Comparison of ENCODE assay signal across 22 cellular contexts in genomic region chr21:38267136-38267535, GRCh38. TPM values are rescaled to one million over a fixed set of nuclear protein-coding genes. Genes with fewer than 3 reads are reported as not detected.
DNase-seq lines count a peak whose midpoint lies in the region; ATAC-seq, FAIRE-seq and TF ChIP-seq lines count a peak whose summit lies in the region.
"Had no signal": no experiment of that assay in that cellular context is flagged by ENCODE, and none has a peak within 500 bp of the region (broad histone marks: within the 10 kb centered on the region; RNA-seq: fewer than 3 reads in every experiment).

No MANE protein-coding gene starts in this region.

- FAIRE-seq in astrocyte (lab: Jason Lieb, UNC) = peak; percentile 26

- H3K4me3 Mint-ChIP-seq in HFFc6 (peak overlapping the region; percentile 68), astrocyte (ENCODE audit: unreplicated experiment) (no peak overlapping the region)
- H3K4me3 Mint-ChIP-seq: activated CD4-positive, alpha-beta T cell treated with anti-CD3 and anti-CD28 coated beads, Interleukin-2, amount 10 ng/mL, durations not matched to agents 7 days and 5 days; activated naive CD4-positive, alpha-beta T cell treated with anti-CD3 and anti-CD28 coated beads, Interleukin-2, amount 10 ng/mL, durations not matched to agents 7 days and 5 days had no signal

- H3K9ac ChIP-seq in astrocyte (ENCODE audit: low read length) = no peak overlapping the region

- no peaks in the 10 kb centered on the region for H3K79me2 ChIP-seq in astrocyte (ENCODE audit: insufficient read depth, low read length)
- H3K79me2 ChIP-seq: hepatocyte had no signal

- H3K27me3 Mint-ChIP-seq in HFFc6 (ENCODE audit: insufficient read depth) (no peaks in the 10 kb centered on the region), astrocyte (ENCODE audit: low read depth, unreplicated experiment) (peaks cover 1% of the 10 kb centered on the region)

- H3K4me2 ChIP-seq in astrocyte (ENCODE audit: low read length) = peak overlapping the region; percentile 37
- H3K4me2 ChIP-seq: hepatocyte had no signal

- no peak overlapping the region for H3K4me3 ChIP-seq in astrocyte (ENCODE audit: insufficient read depth, low read depth, low read length)
- H3K4me3 ChIP-seq: body of pancreas, esophagus muscularis mucosa, hepatocyte had no signal

- H3K27ac ChIP-seq in astrocyte (ENCODE audit: low read depth, low read length) = no peak overlapping the region
- H3K27ac ChIP-seq: C4-2B, esophagus muscularis mucosa had no signal

- H3K36me3 Mint-ChIP-seq in HFFc6 (ENCODE audit: low read depth) (peaks cover 4% of the 10 kb centered on the region; the same call in 1 of the 2 replicates), astrocyte (ENCODE audit: low read depth, unreplicated experiment) (no peaks in the 10 kb centered on the region)
- H3K36me3 Mint-ChIP-seq: activated naive CD4-positive, alpha-beta T cell treated with anti-CD3 and anti-CD28 coated beads, Interleukin-2, amount 10 ng/mL, durations not matched to agents 7 days and 5 days had no signal

- no peaks in the 10 kb centered on the region for H3K9me3 Mint-ChIP-seq in HFFc6
- H3K9me3 Mint-ChIP-seq in astrocyte (ENCODE audit: unreplicated experiment) = peaks cover 6% of the 10 kb centered on the region
- H3K9me3 Mint-ChIP-seq: activated CD4-positive, alpha-beta T cell treated with anti-CD3 and anti-CD28 coated beads, Interleukin-2, amount 10 ng/mL, durations not matched to agents 7 days and 5 days; activated naive CD4-positive, alpha-beta T cell treated with anti-CD3 and anti-CD28 coated beads, Interleukin-2, amount 10 ng/mL, durations not matched to agents 7 days and 5 days had no signal

- H3K4me1 Mint-ChIP-seq in HFFc6 (ENCODE audit: low read depth) (peaks cover 82% of the 10 kb centered on the region), astrocyte (ENCODE audit: low read depth, unreplicated experiment) (peaks cover 43% of the 10 kb centered on the region)

- no peaks in the 10 kb centered on the region for H3K27me3 ChIP-seq in astrocyte (ENCODE audit: insufficient read depth, low read length)
- H3K27me3 ChIP-seq: body of pancreas, esophagus muscularis mucosa, hepatocyte had no signal

- H4K20me1 ChIP-seq in astrocyte (ENCODE audit: insufficient read depth, low read length) = no peaks in the 10 kb centered on the region

- H3K4me1 ChIP-seq in astrocyte (ENCODE audit: insufficient read depth, low read length) = peaks cover 19% of the 10 kb centered on the region
- H3K4me1 ChIP-seq: esophagus muscularis mucosa had no signal

- H3K36me3 ChIP-seq in astrocyte (ENCODE audit: insufficient read depth, low read length) = no peaks in the 10 kb centered on the region
- H3K36me3 ChIP-seq: esophagus muscularis mucosa had no signal

- no peaks in the 10 kb centered on the region for H3K9me3 ChIP-seq in astrocyte (ENCODE audit: insufficient read depth, low read depth, low read length)
- H3K9me3 ChIP-seq: body of pancreas, esophagus muscularis mucosa had no signal

- H2AFZ ChIP-seq in astrocyte (ENCODE audit: low read depth, low read length) = no peak overlapping the region
- H2AFZ ChIP-seq: hepatocyte had no signal

- DNase-seq in HFFc6 (no peak), astrocyte (ENCODE audit: low read depth) (no peak), hepatic stellate cell (ENCODE audit: low spot score) (peak; percentile 8), stromal cell of bone marrow (ENCODE audit: low read depth) (peak; percentile 80), ureter (ENCODE audit: low spot score) (no peak)
- no peak for DNase-seq in stimulated activated CD4-positive, alpha-beta T cell treated with anti-CD3 and anti-CD28 coated beads, Interleukin-4, amount 100 ng/mL, for 1 hour
- DNase-seq: activated CD4-positive, alpha-beta T cell treated with anti-CD3 and anti-CD28 coated beads, Interleukin-2, amount 10 ng/mL, durations not matched to agents 7 days and 5 days; activated naive CD4-positive, alpha-beta T cell treated with anti-CD3 and anti-CD28 coated beads, Interleukin-2, amount 10 ng/mL, durations not matched to agents 7 days and 5 days; body of pancreas; dermis blood vessel endothelial cell; DMS53; islet precursor cell; midbrain; NCI-H1436; stimulated activated CD4-positive, alpha-beta T cell treated with anti-CD3 and anti-CD28 coated beads, Interleukin-4, amount 100 ng/mL, for 24 hours had no signal

- TF ChIP-seq CTCF in HFFc6 (IDR thresholded peaks at IDR 0.05) (no peak), astrocyte (IDR thresholded peaks at IDR 0.05; ENCODE audit: insufficient read depth, low read depth, low read length) (no peak)

- no peak for ATAC-seq in HG02642 (IDR thresholded peaks at IDR 0.05; ENCODE audit: poor library complexity, unreplicated experiment)
- ATAC-seq: body of pancreas, Panc1, sciatic nerve had no signal

- H3K27ac Mint-ChIP-seq in HFFc6 (peak overlapping the region; percentile 83), astrocyte (ENCODE audit: unreplicated experiment) (peak overlapping the region; percentile 1)
- H3K27ac Mint-ChIP-seq: activated CD4-positive, alpha-beta T cell treated with anti-CD3 and anti-CD28 coated beads, Interleukin-2, amount 10 ng/mL, durations not matched to agents 7 days and 5 days; activated naive CD4-positive, alpha-beta T cell treated with anti-CD3 and anti-CD28 coated beads, Interleukin-2, amount 10 ng/mL, durations not matched to agents 7 days and 5 days had no signal

RNA-seq across cellular contexts. Expression of gene KCNJ15, which starts 10.3 kb away (rescaled TPM):
- 1 to 10 TPM in 1 of 6 experiments, under 1 TPM in 5; 0.33 to 1.2 (median 0.50) TPM for total RNA-seq in HFFc6 (2021; fragmentation: NEBNext Ultra II Directional; extraction: Animal tissue kit (Norgen Biotek cat#: 25700))
- total RNA-seq in astrocyte (1.8 and 2.2 TPM in 2 replicates), ureter (58.5 TPM)
- total RNA-seq: activated CD4-positive, alpha-beta T cell treated with anti-CD3 and anti-CD28 coated beads, Interleukin-2, amount 10 ng/mL, durations not matched to agents 7 days and 5 days; temporal lobe had no signal

Comparison
In these comparisons a context has a peak if more than half of its experiments do, and no peak if none do; other contexts are left out.
1. DNase-seq: peak in hepatic stellate cell (single experiment) and stromal cell of bone marrow (single experiment); none in HFFc6 (single experiment), astrocyte (single experiment), stimulated activated CD4-positive, alpha-beta T cell treated with anti-CD3 and anti-CD28 coated beads, Interleukin-4, amount 100 ng/mL, for 1 hour (single experiment) and ureter (single experiment).
2. RNA of gene KCNJ15, which starts 10.3 kb away (total RNA-seq): 58.5 TPM in ureter (single experiment); 1.8 to 2.2 TPM in astrocyte and 0.33 to 1.2 TPM in HFFc6; every median in the first group is over 10 times any median in the second.